In the genomic region with DNA sequence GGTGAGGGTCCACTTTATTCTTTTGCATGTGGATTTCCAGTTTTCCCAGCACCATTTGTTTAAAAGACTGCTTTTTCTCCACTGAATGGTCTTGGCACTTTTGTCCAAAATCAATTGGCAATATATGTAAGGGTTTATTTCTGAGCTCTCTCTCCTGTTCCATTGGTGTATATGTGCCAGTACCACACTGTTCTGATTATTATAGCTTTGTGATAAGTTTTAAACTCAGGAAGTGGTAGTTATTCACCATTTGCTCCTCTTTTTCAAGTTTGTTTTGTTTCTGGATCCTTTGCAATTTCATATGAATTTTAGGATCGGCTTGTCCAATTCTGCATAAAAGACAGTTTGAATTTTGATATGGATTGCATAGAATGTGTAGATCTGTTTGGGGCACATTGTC, we compare ENCODE assay signal across 18 cellular contexts. TPM values are rescaled to one million over a fixed set of nuclear protein-coding genes. Genes with fewer than 3 reads are reported as not detected.
"Had no signal": no experiment of that assay in that cellular context is flagged by ENCODE, and none has a peak within 500 bp of the region (broad histone marks: within the 10 kb centered on the region; RNA-seq: fewer than 3 reads in every experiment).

No MANE protein-coding gene starts in this region.

- H3K9me3 Mint-ChIP-seq: WTC11 had no signal

- H3K27ac ChIP-seq: brain microvascular endothelial cell, coronary artery, stomach, upper lobe of left lung had no signal

- H3K4me3 Mint-ChIP-seq: activated CD4-positive, alpha-beta T cell treated with anti-CD3 and anti-CD28 coated beads for 36 hours; activated naive CD8-positive, alpha-beta T cell treated with anti-CD3 and anti-CD28 coated beads, Interleukin-2, amount 50 U/mL, for 24 hours; WTC11 had no signal

- DNase-seq: activated CD4-positive, alpha-beta T cell treated with anti-CD3 and anti-CD28 coated beads for 36 hours; activated CD4-positive, alpha-beta T cell treated with anti-CD3 and anti-CD28 coated beads, Interleukin-2, amount 50 U/mL, for 48 hours; activated effector memory CD4-positive, alpha-beta T cell treated with Interleukin-2 at 50 U/mL for 16 hours; activated naive CD8-positive, alpha-beta T cell treated with anti-CD3 and anti-CD28 coated beads, Interleukin-2, amount 50 U/mL, for 24 hours; anterior cingulate cortex; brain microvascular endothelial cell; erythroblast; kidney; stimulated activated CD4-positive, alpha-beta T cell treated with anti-CD3 and anti-CD28 coated beads, Interleukin-4, amount 100 ng/mL, for 1 hour; stomach; upper lobe of left lung had no signal

- H3K4me2 ChIP-seq: smooth muscle cell had no signal

- H3K4me3 ChIP-seq: coronary artery, smooth muscle cell, stomach, upper lobe of left lung had no signal

- ATAC-seq: activated CD4-positive, alpha-beta T cell treated with anti-CD3 and anti-CD28 coated beads for 36 hours; activated naive CD8-positive, alpha-beta T cell treated with anti-CD3 and anti-CD28 coated beads, Interleukin-2, amount 50 U/mL, for 24 hours; left lobe of liver; sciatic nerve; WTC11 had no signal

- H3K27ac Mint-ChIP-seq: activated CD4-positive, alpha-beta T cell treated with anti-CD3 and anti-CD28 coated beads for 36 hours; activated naive CD8-positive, alpha-beta T cell treated with anti-CD3 and anti-CD28 coated beads, Interleukin-2, amount 50 U/mL, for 24 hours; WTC11 had no signal

- FAIRE-seq: endometrium, frontal cortex, kidney had no signal

- H3K27me3 ChIP-seq: brain microvascular endothelial cell, stomach, upper lobe of left lung had no signal

- H3K27me3 Mint-ChIP-seq: activated CD4-positive, alpha-beta T cell treated with anti-CD3 and anti-CD28 coated beads for 36 hours; activated naive CD8-positive, alpha-beta T cell treated with anti-CD3 and anti-CD28 coated beads, Interleukin-2, amount 50 U/mL, for 24 hours had no signal

RNA-seq across cellular contexts. Expression of a gene that starts 15.7 kb away (rescaled TPM):
- total RNA-seq: frontal cortex, WTC11 had no signal
